ENCODE assay signal across 35 cellular contexts in genomic region chr4:131347816-131348215, GRCh38.
"Had no signal": no experiment of that assay in that cellular context is flagged by ENCODE, and none has a peak within 500 bp of the region (broad histone marks: within the 10 kb centered on the region; RNA-seq: fewer than 3 reads in every experiment).

No MANE protein-coding gene starts in this region.

- H3K27me3 ChIP-seq: ascending aorta, cardiac muscle cell, dorsolateral prefrontal cortex, heart left ventricle, pancreas, uterus had no signal

- H3K36me3 Mint-ChIP-seq: activated CD4-positive, alpha-beta memory T cell treated with anti-CD3 and anti-CD28 coated beads for 36 hours; activated naive CD4-positive, alpha-beta T cell treated with anti-CD3 and anti-CD28 coated beads, Interleukin-2, amount 10 ng/mL, durations not matched to agents 7 days and 5 days; activated naive CD8-positive, alpha-beta T cell treated with anti-CD3 and anti-CD28 coated beads, Interleukin-2, amount 10 ng/mL, durations not matched to agents 7 days and 5 days; brain; immature natural killer cell; naive thymus-derived CD8-positive, alpha-beta T cell; stimulated activated memory B cell treated with anti-CD40 and anti-IgM and Interleukin-4, amounts not matched to agents 10 μg/mL and 1 μg/mL and 100 μg/mL, for 72 hours; type B pancreatic cell had no signal

- H3K9me3 Mint-ChIP-seq: activated CD4-positive, alpha-beta T cell treated with anti-CD3 and anti-CD28 coated beads, Interleukin-2, amount 10 ng/mL, durations not matched to agents 24 days and 14 days; stimulated activated memory B cell treated with anti-CD40 and anti-IgM and Interleukin-4, amounts not matched to agents 10 μg/mL and 1 μg/mL and 100 μg/mL, for 72 hours; stimulated activated naive CD8-positive, alpha-beta T cell treated with anti-CD3 and anti-CD28 coated beads, Interleukin-15, amount 100 ng/mL, for 72 hours; type B pancreatic cell had no signal

- H3K9me3 ChIP-seq: ascending aorta, pancreas, psoas muscle, uterus had no signal

- H3K27ac Mint-ChIP-seq: activated CD4-positive, alpha-beta memory T cell treated with anti-CD3 and anti-CD28 coated beads for 36 hours; activated CD4-positive, alpha-beta T cell treated with anti-CD3 and anti-CD28 coated beads, Interleukin-2, amount 10 ng/mL, durations not matched to agents 24 days and 14 days; activated naive CD4-positive, alpha-beta T cell treated with anti-CD3 and anti-CD28 coated beads, Interleukin-2, amount 10 ng/mL, durations not matched to agents 7 days and 5 days; activated naive CD8-positive, alpha-beta T cell treated with anti-CD3 and anti-CD28 coated beads, Interleukin-2, amount 10 ng/mL, durations not matched to agents 7 days and 5 days; activated T-helper 1 cell treated with anti-CD3 and anti-CD28 coated beads, Interleukin-12 subunit alpha, Interleukin-12 subunit beta, Interleukin-2, Interleukin-4 antibody, amounts not matched to agents 30 ng/mL and 10 ng/mL and 1 ng/mL, durations not matched to agents 14 hours and 24 hours and 36 hours; brain; effector memory CD8-positive, alpha-beta T cell; immature natural killer cell; naive thymus-derived CD8-positive, alpha-beta T cell; stimulated activated memory B cell treated with anti-CD40 and anti-IgM and Interleukin-4, amounts not matched to agents 10 μg/mL and 1 μg/mL and 100 μg/mL, for 72 hours; stimulated activated naive CD8-positive, alpha-beta T cell treated with anti-CD3 and anti-CD28 coated beads, Interleukin-15, amount 100 ng/mL, for 72 hours; type B pancreatic cell had no signal

- H3K4me1 Mint-ChIP-seq: activated CD4-positive, alpha-beta T cell treated with anti-CD3 and anti-CD28 coated beads, Interleukin-2, amount 10 ng/mL, durations not matched to agents 24 days and 14 days; activated naive CD4-positive, alpha-beta T cell treated with anti-CD3 and anti-CD28 coated beads, Interleukin-2, amount 10 ng/mL, durations not matched to agents 7 days and 5 days; brain; immature natural killer cell; naive thymus-derived CD8-positive, alpha-beta T cell; stimulated activated memory B cell treated with anti-CD40 and anti-IgM and Interleukin-4, amounts not matched to agents 10 μg/mL and 1 μg/mL and 100 μg/mL, for 72 hours; stimulated activated naive CD8-positive, alpha-beta T cell treated with anti-CD3 and anti-CD28 coated beads, Interleukin-15, amount 100 ng/mL, for 72 hours had no signal

- H3K27me3 Mint-ChIP-seq: activated CD4-positive, alpha-beta memory T cell treated with anti-CD3 and anti-CD28 coated beads for 36 hours; activated CD4-positive, alpha-beta T cell treated with anti-CD3 and anti-CD28 coated beads, Interleukin-2, amount 10 ng/mL, durations not matched to agents 24 days and 14 days; activated naive CD4-positive, alpha-beta T cell treated with anti-CD3 and anti-CD28 coated beads, Interleukin-2, amount 10 ng/mL, durations not matched to agents 7 days and 5 days; activated naive CD8-positive, alpha-beta T cell treated with anti-CD3 and anti-CD28 coated beads, Interleukin-2, amount 10 ng/mL, durations not matched to agents 7 days and 5 days; brain; effector memory CD8-positive, alpha-beta T cell; naive thymus-derived CD8-positive, alpha-beta T cell; stimulated activated memory B cell treated with anti-CD40 and anti-IgM and Interleukin-4, amounts not matched to agents 10 μg/mL and 1 μg/mL and 100 μg/mL, for 72 hours; stimulated activated naive CD8-positive, alpha-beta T cell treated with anti-CD3 and anti-CD28 coated beads, Interleukin-15, amount 100 ng/mL, for 72 hours; type B pancreatic cell had no signal

- H3K36me3 ChIP-seq: ascending aorta, cardiac muscle cell, heart left ventricle, pancreas, uterus had no signal

- H3K4me3 Mint-ChIP-seq: activated CD4-positive, alpha-beta memory T cell treated with anti-CD3 and anti-CD28 coated beads for 36 hours; activated CD4-positive, alpha-beta T cell treated with anti-CD3 and anti-CD28 coated beads, Interleukin-2, amount 10 ng/mL, durations not matched to agents 24 days and 14 days; activated naive CD4-positive, alpha-beta T cell treated with anti-CD3 and anti-CD28 coated beads, Interleukin-2, amount 10 ng/mL, durations not matched to agents 7 days and 5 days; activated naive CD8-positive, alpha-beta T cell treated with anti-CD3 and anti-CD28 coated beads, Interleukin-2, amount 10 ng/mL, durations not matched to agents 7 days and 5 days; activated T-helper 1 cell treated with anti-CD3 and anti-CD28 coated beads, Interleukin-12 subunit alpha, Interleukin-12 subunit beta, Interleukin-2, Interleukin-4 antibody, amounts not matched to agents 30 ng/mL and 10 ng/mL and 1 ng/mL, durations not matched to agents 14 hours and 24 hours and 36 hours; brain; effector memory CD8-positive, alpha-beta T cell; immature natural killer cell; naive thymus-derived CD8-positive, alpha-beta T cell; neural crest cell; stimulated activated memory B cell treated with anti-CD40 and anti-IgM and Interleukin-4, amounts not matched to agents 10 μg/mL and 1 μg/mL and 100 μg/mL, for 72 hours; stimulated activated naive CD8-positive, alpha-beta T cell treated with anti-CD3 and anti-CD28 coated beads, Interleukin-15, amount 100 ng/mL, for 72 hours; type B pancreatic cell had no signal

- DNase-seq: activated CD4-positive, alpha-beta memory T cell treated with anti-CD3 and anti-CD28 coated beads for 36 hours; activated CD4-positive, alpha-beta T cell treated with anti-CD3 and anti-CD28 coated beads, Interleukin-2, amount 10 ng/mL, durations not matched to agents 24 days and 14 days; activated CD4-positive, CD25-positive, alpha-beta regulatory T cell treated with anti-CD3 and anti-CD28 coated beads, Interleukin-2, amount 50 U/mL, for 72 hours; activated CD8-positive, alpha-beta memory T cell treated with anti-CD3 and anti-CD28 coated beads, Interleukin-2, amount 50 U/mL, for 4 hours; activated gamma-delta T cell; activated naive CD4-positive, alpha-beta T cell treated with anti-CD3 and anti-CD28 coated beads, Interleukin-2, amount 10 ng/mL, durations not matched to agents 7 days and 5 days; activated naive CD8-positive, alpha-beta T cell treated with anti-CD3 and anti-CD28 coated beads, Interleukin-2, amount 10 ng/mL, durations not matched to agents 7 days and 5 days; activated T-cell treated with anti-CD3 and anti-CD28 coated beads, Interleukin-2, amount 50 U/mL, for 1 hour; dorsolateral prefrontal cortex; effector memory CD8-positive, alpha-beta T cell; erythroblast; heart left ventricle; hypothalamus; immature natural killer cell; kidney; left colon; naive thymus-derived CD8-positive, alpha-beta T cell; nucleus accumbens; pancreas; psoas muscle; stimulated activated CD4-positive, alpha-beta T cell treated with anti-CD3 and anti-CD28 coated beads, Interleukin-1b, Interleukin-23, amount 100 ng/mL, for 48 hours; stimulated activated CD4-positive, alpha-beta T cell treated with anti-CD3 and anti-CD28 coated beads, Interleukin-4, amount 100 ng/mL, for 4 hours; stimulated activated CD8-positive, alpha-beta memory T cell treated with anti-CD3 and anti-CD28 coated beads, Interleukin-4, amount 100 ng/mL, for 48 hours; stimulated activated naive CD8-positive, alpha-beta T cell treated with anti-CD3 and anti-CD28 coated beads, Interleukin-15, amount 100 ng/mL, for 72 hours; substantia nigra; uterus had no signal

- H3K4me2 ChIP-seq: smooth muscle cell had no signal

- H3K27ac ChIP-seq: ascending aorta, cardiac muscle cell, coronary artery, dorsolateral prefrontal cortex, heart left ventricle, pancreas, psoas muscle, uterus had no signal

- ATAC-seq: effector memory CD8-positive, alpha-beta T cell; heart left ventricle; left colon; naive thymus-derived CD8-positive, alpha-beta T cell; pancreas; psoas muscle; stimulated activated memory B cell treated with anti-CD40 and anti-IgM and Interleukin-4, amounts not matched to agents 10 μg/mL and 1 μg/mL and 100 μg/mL, for 72 hours; stimulated activated naive CD8-positive, alpha-beta T cell treated with anti-CD3 and anti-CD28 coated beads, Interleukin-15, amount 100 ng/mL, for 72 hours had no signal

- H3K4me3 ChIP-seq: ascending aorta, cardiac muscle cell, coronary artery, dorsolateral prefrontal cortex, heart left ventricle, pancreas, psoas muscle, smooth muscle cell, uterus had no signal

- H3K4me1 ChIP-seq: ascending aorta, heart left ventricle, pancreas, psoas muscle, uterus had no signal
